In the genomic region with DNA sequence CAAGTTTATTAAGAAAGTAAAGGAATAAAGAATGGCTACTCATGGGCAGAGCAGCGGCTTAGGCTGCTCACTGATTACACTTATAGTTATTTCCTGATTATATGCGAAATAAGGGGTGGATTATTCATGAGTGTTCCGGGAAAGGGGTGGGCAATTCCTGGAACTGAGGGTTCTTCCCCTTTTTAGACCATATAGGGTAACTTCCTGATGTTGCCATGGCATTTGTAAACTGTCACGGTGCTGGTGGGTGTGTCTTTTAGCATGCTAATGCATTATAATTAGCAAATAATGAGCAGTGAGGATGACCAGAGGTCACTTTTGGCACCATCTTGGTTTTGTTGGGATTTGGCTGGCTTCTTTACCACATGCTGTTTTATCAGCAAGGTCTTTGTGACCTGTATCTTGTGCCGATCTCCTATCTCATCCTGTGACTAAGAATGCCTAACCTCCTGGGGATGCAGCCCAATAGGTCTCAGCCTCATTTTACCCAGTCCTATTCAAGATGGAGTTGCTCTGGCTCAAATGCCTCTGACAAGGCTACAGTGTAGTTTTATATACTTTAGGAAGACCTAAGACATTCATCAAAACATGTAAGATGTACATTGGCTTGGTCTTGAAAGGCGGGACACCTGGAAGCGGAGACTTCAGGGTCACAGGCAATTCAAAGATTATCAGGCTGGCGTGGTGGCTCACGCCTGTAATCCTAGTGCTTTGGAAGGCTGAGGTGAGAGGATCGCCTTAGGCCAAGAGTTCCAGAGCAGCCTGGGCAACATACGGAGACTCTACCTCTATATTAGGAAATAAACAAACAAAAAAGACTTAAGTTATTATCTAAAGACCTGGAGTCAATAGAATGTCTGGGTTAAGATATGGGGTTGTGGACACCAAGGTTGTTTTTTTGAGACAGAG, we compare ENCODE assay signal across 1 cellular context.
TF ChIP-seq lines count a peak whose summit lies in the region.

No MANE protein-coding gene starts in this region.

TF ChIP-seq in K562, 482 proteins besides CTCF, POLR2A, EP300 and RAD21 (continued from another document and continues in another):
- peak; percentile 91; the same call in 1 of the 2 replicates for TF ChIP-seq HSF4 (CRISPR knock-in tag; IDR thresholded peaks at IDR 0.05; ENCODE audit: borderline replicate concordance)
- TF ChIP-seq SETDB1 (IDR thresholded peaks at IDR 0.05; ENCODE audit: low read length): no peak
- TF ChIP-seq, protein P1, sequence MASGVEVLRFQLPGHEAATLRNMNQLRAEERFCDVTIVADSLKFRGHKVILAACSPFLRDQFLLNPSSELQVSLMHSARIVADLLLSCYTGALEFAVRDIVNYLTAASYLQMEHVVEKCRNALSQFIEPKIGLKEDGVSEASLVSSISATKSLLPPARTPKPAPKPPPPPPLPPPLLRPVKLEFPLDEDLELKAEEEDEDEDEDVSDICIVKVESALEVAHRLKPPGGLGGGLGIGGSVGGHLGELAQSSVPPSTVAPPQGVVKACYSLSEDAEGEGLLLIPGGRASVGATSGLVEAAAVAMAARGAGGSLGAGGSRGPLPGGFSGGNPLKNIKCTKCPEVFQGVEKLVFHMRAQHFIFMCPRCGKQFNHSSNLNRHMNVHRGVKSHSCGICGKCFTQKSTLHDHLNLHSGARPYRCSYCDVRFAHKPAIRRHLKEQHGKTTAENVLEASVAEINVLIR (CRISPR knock-in tag; IDR thresholded peaks at IDR 0.05): peak; percentile 85
- TF ChIP-seq ZNF551 (CRISPR knock-in tag; IDR thresholded peaks at IDR 0.05): peak; percentile 76; the same call in 1 of the 2 replicates
- no peak for TF ChIP-seq ZNF740 (CRISPR knock-in tag; IDR thresholded peaks at IDR 0.05)
- peak in 1 of 2 experiments; percentile 99; a peak in 2 of 4 replicates for TF ChIP-seq ZNF740 (tag; IDR thresholded peaks at IDR 0.05)
- no peak for TF ChIP-seq CCAR2 (IDR thresholded peaks at IDR 0.05; ENCODE audit: low read depth, low read length)
- no peak for TF ChIP-seq SMARCA5 (IDR thresholded peaks at IDR 0.05)
- no peak for TF ChIP-seq MCM5 (IDR thresholded peaks at IDR 0.05; ENCODE audit: low read depth)
- TF ChIP-seq IRF1 (CRISPR knock-in tag; IDR thresholded peaks at IDR 0.05; ENCODE audit: borderline replicate concordance): no peak
- TF ChIP-seq ZFP36 (IDR thresholded peaks at IDR 0.05; ENCODE audit: low read depth, low read length, partially characterized antibody): peak; percentile 17
- peak; percentile 98 for TF ChIP-seq ZNF165 (CRISPR knock-in tag; IDR thresholded peaks at IDR 0.05; ENCODE audit: borderline replicate concordance)
- TF ChIP-seq, protein P2, sequence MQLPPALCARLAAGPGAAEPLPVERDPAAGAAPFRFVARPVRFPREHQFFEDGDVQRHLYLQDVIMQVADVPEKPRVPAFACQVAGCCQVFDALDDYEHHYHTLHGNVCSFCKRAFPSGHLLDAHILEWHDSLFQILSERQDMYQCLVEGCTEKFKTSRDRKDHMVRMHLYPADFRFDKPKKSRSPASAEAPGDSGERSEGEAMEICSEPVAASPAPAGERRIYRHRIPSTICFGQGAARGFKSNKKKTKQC (CRISPR knock-in tag; IDR thresholded peaks at IDR 0.05): no peak
- peak; percentile 96 for TF ChIP-seq PATZ1 (CRISPR knock-in tag; IDR thresholded peaks at IDR 0.05; ENCODE audit: borderline replicate concordance)
- TF ChIP-seq BRD9 (IDR thresholded peaks at IDR 0.05; ENCODE audit: low read depth, partially characterized antibody): no peak
- TF ChIP-seq ZNF175 (CRISPR knock-in tag; IDR thresholded peaks at IDR 0.05; ENCODE audit: low read depth): peak; percentile 99
- TF ChIP-seq CLOCK (CRISPR knock-in tag; IDR thresholded peaks at IDR 0.05; ENCODE audit: borderline replicate concordance): peak; percentile 92
- no peak for TF ChIP-seq POLR2AphosphoS2 (IDR thresholded peaks at IDR 0.05; ENCODE audit: low read length)
- no peak for TF ChIP-seq SREBF1 (IDR thresholded peaks at IDR 0.05; ENCODE audit: borderline replicate concordance, low read depth, low read length)
- no peak for TF ChIP-seq KAT7 (CRISPR knock-in tag; IDR thresholded peaks at IDR 0.05; ENCODE audit: borderline replicate concordance)
- TF ChIP-seq SP2 (IDR thresholded peaks at IDR 0.05; ENCODE audit: extremely low read depth, low read depth, low read length, poor library complexity, severe bottlenecking): no peak
- no peak for TF ChIP-seq TARDBP (IDR thresholded peaks at IDR 0.05)
- no peak for TF ChIP-seq CHD1 (IDR thresholded peaks at IDR 0.05; ENCODE audit: low read length)
- TF ChIP-seq TRIM28 (IDR thresholded peaks at IDR 0.05): no peak
- TF ChIP-seq NR3C1 (CRISPR knock-in tag; IDR thresholded peaks at IDR 0.05): no peak
- no peak for TF ChIP-seq FOXK1 (CRISPR knock-in tag; IDR thresholded peaks at IDR 0.05; ENCODE audit: borderline replicate concordance)
- TF ChIP-seq ARID2 (IDR thresholded peaks at IDR 0.05): no peak
- TF ChIP-seq ZNF589 (CRISPR knock-in tag; IDR thresholded peaks at IDR 0.05; ENCODE audit: low read depth): peak; percentile 99
- peak; percentile 62; the same call in 1 of the 2 replicates for TF ChIP-seq EHMT2 (IDR thresholded peaks at IDR 0.05)
- no peak for TF ChIP-seq CREM (IDR thresholded peaks at IDR 0.05; ENCODE audit: low read depth)
- peak; percentile 86; the same call in 1 of the 2 replicates for TF ChIP-seq TCF15 (CRISPR knock-in tag; IDR thresholded peaks at IDR 0.05)
- TF ChIP-seq, protein P3, sequence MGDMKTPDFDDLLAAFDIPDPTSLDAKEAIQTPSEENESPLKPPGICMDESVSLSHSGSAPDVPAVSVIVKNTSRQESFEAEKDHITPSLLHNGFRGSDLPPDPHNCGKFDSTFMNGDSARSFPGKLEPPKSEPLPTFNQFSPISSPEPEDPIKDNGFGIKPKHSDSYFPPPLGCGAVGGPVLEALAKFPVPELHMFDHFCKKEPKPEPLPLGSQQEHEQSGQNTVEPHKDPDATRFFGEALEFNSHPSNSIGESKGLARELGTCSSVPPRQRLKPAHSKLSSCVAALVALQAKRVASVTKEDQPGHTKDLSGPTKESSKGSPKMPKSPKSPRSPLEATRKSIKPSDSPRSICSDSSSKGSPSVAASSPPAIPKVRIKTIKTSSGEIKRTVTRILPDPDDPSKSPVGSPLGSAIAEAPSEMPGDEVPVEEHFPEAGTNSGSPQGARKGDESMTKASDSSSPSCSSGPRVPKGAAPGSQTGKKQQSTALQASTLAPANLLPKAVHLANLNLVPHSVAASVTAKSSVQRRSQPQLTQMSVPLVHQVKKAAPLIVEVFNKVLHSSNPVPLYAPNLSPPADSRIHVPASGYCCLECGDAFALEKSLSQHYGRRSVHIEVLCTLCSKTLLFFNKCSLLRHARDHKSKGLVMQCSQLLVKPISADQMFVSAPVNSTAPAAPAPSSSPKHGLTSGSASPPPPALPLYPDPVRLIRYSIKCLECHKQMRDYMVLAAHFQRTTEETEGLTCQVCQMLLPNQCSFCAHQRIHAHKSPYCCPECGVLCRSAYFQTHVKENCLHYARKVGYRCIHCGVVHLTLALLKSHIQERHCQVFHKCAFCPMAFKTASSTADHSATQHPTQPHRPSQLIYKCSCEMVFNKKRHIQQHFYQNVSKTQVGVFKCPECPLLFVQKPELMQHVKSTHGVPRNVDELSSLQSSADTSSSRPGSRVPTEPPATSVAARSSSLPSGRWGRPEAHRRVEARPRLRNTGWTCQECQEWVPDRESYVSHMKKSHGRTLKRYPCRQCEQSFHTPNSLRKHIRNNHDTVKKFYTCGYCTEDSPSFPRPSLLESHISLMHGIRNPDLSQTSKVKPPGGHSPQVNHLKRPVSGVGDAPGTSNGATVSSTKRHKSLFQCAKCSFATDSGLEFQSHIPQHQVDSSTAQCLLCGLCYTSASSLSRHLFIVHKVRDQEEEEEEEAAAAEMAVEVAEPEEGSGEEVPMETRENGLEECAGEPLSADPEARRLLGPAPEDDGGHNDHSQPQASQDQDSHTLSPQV (IDR thresholded peaks at IDR 0.05): peak; percentile 99
- no peak for TF ChIP-seq ILF3 (IDR thresholded peaks at IDR 0.05; ENCODE audit: borderline replicate concordance)
- no peak for TF ChIP-seq TSC22D4 (tag; IDR thresholded peaks at IDR 0.05)
- no peak for TF ChIP-seq CHCHD3 (CRISPR knock-in tag; IDR thresholded peaks at IDR 0.05)
- TF ChIP-seq ZBTB9 (CRISPR knock-in tag; IDR thresholded peaks at IDR 0.05): peak; percentile 99
- no peak for TF ChIP-seq PTBP1 (IDR thresholded peaks at IDR 0.05; ENCODE audit: low read depth, low read length)
- no peak for TF ChIP-seq BHLHE40 (IDR thresholded peaks at IDR 0.05; ENCODE audit: low read length)
- peak; percentile 80 for TF ChIP-seq ZNF324 (CRISPR knock-in tag; IDR thresholded peaks at IDR 0.05)
- TF ChIP-seq SREBF2 (CRISPR knock-in tag; IDR thresholded peaks at IDR 0.05): no peak
- no peak for TF ChIP-seq YBX1 (IDR thresholded peaks at IDR 0.05)
- TF ChIP-seq RAD51 (IDR thresholded peaks at IDR 0.05; ENCODE audit: borderline replicate concordance, low read depth): no peak
- TF ChIP-seq MTA1 (IDR thresholded peaks at IDR 0.05; ENCODE audit: borderline replicate concordance): 0 out of 2 replicates have a peak, but pooled peaks have one; percentile 46
- no peak for TF ChIP-seq CBX3 (IDR thresholded peaks at IDR 0.05; ENCODE audit: borderline replicate concordance in 1 of 2, low read length in 2 of 2)
- no peak for TF ChIP-seq ZNF277 (CRISPR knock-in tag; IDR thresholded peaks at IDR 0.05; ENCODE audit: borderline replicate concordance)
- no peak for TF ChIP-seq BRD4 (IDR thresholded peaks at IDR 0.05)
- TF ChIP-seq TAF15 (IDR thresholded peaks at IDR 0.05; ENCODE audit: low read depth, low read length): no peak
